In the genomic region with DNA sequence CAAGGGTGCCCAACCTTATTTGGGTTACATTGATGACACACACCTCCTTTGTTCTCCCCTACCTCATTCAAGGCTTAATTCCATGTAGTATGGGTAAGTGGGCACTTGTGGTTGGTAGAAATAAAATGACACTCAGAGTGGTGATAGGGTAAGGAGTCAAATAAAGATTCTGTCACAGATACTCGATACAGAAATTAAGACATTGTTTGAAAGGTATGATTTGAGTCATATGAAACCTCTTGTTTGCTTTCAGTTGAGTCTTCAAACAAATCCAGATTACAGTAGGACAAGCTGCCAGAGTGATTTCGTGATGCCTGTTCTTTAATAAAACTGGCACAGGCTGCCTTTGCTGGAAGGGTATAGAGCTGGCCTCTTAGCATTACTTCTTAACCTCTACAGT, we compare ENCODE assay signal across 20 cellular contexts.
DNase-seq lines count a peak whose midpoint lies in the region; ATAC-seq and TF ChIP-seq lines count a peak whose summit lies in the region.
"Had no signal": no experiment of that assay in that cellular context is flagged by ENCODE, and none has a peak within 500 bp of the region (broad histone marks: within the 10 kb centered on the region; RNA-seq: fewer than 3 reads in every experiment).

No MANE protein-coding gene starts in this region.

- H3K9me3 ChIP-seq in mucosa of descending colon (no peaks in the 10 kb centered on the region), body of pancreas (no peaks in the 10 kb centered on the region)
- H3K9me3 ChIP-seq: esophagus squamous epithelium, upper lobe of left lung had no signal

- in situ Hi-C loops in G401 (cut with HindIII; ENCODE audit: low sequenced_read_pairs): no loop called here

- H3K36me3 ChIP-seq in mucosa of descending colon (ENCODE audit: low read depth) (no peaks in the 10 kb centered on the region), body of pancreas (replicated peaks in 1 of 2; ENCODE audit: insufficient read depth in 1 of 2, low read depth in 2 of 2) (no peaks in the 10 kb centered on the region)
- H3K36me3 ChIP-seq: esophagus squamous epithelium, upper lobe of left lung had no signal

- H3K27ac ChIP-seq in body of pancreas: no peak overlapping the region
- H3K27ac ChIP-seq: esophagus squamous epithelium, upper lobe of left lung had no signal

- H3K9me3 Mint-ChIP-seq in activated T-cell treated with anti-CD3 and anti-CD28 coated beads, Interleukin-2, amount 50 U/mL, for 72 hours: no peaks in the 10 kb centered on the region
- no peaks in the 10 kb centered on the region for H3K9me3 Mint-ChIP-seq in activated T-cell treated with anti-CD3 and anti-CD28 coated beads, Interleukin-2, amount 50 U/mL, for 24 hours
- H3K9me3 Mint-ChIP-seq: T-cell had no signal

- peaks cover 11% of the 10 kb centered on the region for H3K27me3 Mint-ChIP-seq in activated T-cell treated with anti-CD3 and anti-CD28 coated beads, Interleukin-2, amount 50 U/mL, for 72 hours (ENCODE audit: low read depth)
- H3K27me3 Mint-ChIP-seq in activated T-cell treated with anti-CD3 and anti-CD28 coated beads, Interleukin-2, amount 50 U/mL, for 24 hours: no peaks in the 10 kb centered on the region
- H3K27me3 Mint-ChIP-seq: CD4-positive, CD25-positive, alpha-beta regulatory T cell; T-cell had no signal

- ATAC-seq in activated T-cell treated with anti-CD3 and anti-CD28 coated beads, Interleukin-2, amount 50 U/mL, for 72 hours (replicated peaks in 1 of 2): peak; percentile 95
- ATAC-seq in GM21360 (IDR thresholded peaks at IDR 0.05; ENCODE audit: unreplicated experiment): peak; percentile 87
- peak; percentile 39 for ATAC-seq in mucosa of descending colon
- ATAC-seq in body of pancreas: no peak
- ATAC-seq: T-cell had no signal

- peaks cover 16% of the 10 kb centered on the region for H3K4me1 Mint-ChIP-seq in activated T-cell treated with anti-CD3 and anti-CD28 coated beads, Interleukin-2, amount 50 U/mL, for 72 hours (ENCODE audit: low read depth)
- H3K4me1 Mint-ChIP-seq in activated T-cell treated with anti-CD3 and anti-CD28 coated beads, Interleukin-2, amount 50 U/mL, for 24 hours (ENCODE audit: low read depth): peaks cover 12% of the 10 kb centered on the region

- no peak for TF ChIP-seq CTCF in mucosa of descending colon (IDR thresholded peaks at IDR 0.05)
- TF ChIP-seq CTCF in body of pancreas (IDR thresholded peaks at IDR 0.05): no peak

- 18 to 22% methylated on average over 2 of the region's 2 CpGs for WGBS in body of pancreas, 2 donors

- H3K27me3 ChIP-seq in body of pancreas: no peaks in the 10 kb centered on the region
- H3K27me3 ChIP-seq: esophagus squamous epithelium, upper lobe of left lung had no signal

- no peak for TF ChIP-seq POLR2A in body of pancreas (IDR thresholded peaks at IDR 0.05)

- no peak overlapping the region for H3K4me3 ChIP-seq in mucosa of descending colon
- no peak overlapping the region for H3K4me3 ChIP-seq in body of pancreas
- H3K4me3 ChIP-seq: esophagus squamous epithelium, upper lobe of left lung had no signal

- peak overlapping the region; percentile 21 for H3K27ac Mint-ChIP-seq in activated T-cell treated with anti-CD3 and anti-CD28 coated beads, Interleukin-2, amount 50 U/mL, for 72 hours
- H3K27ac Mint-ChIP-seq in activated T-cell treated with anti-CD3 and anti-CD28 coated beads, Interleukin-2, amount 50 U/mL, for 24 hours: no peak overlapping the region
- H3K27ac Mint-ChIP-seq: CD4-positive, CD25-positive, alpha-beta regulatory T cell; T-cell had no signal

- H3K4me3 Mint-ChIP-seq in activated T-cell treated with anti-CD3 and anti-CD28 coated beads, Interleukin-2, amount 50 U/mL, for 72 hours: no peak overlapping the region
- no peak overlapping the region for H3K4me3 Mint-ChIP-seq in activated T-cell treated with anti-CD3 and anti-CD28 coated beads, Interleukin-2, amount 50 U/mL, for 24 hours
- H3K4me3 Mint-ChIP-seq: CD4-positive, CD25-positive, alpha-beta regulatory T cell; T-cell had no signal

- peak; percentile 14 to 16 for DNase-seq in activated T-cell treated with anti-CD3 and anti-CD28 coated beads, Interleukin-2, amount 50 U/mL, for 72 hours
- no peak for DNase-seq in activated T-cell treated with anti-CD3 and anti-CD28 coated beads, Interleukin-2, amount 50 U/mL, for 24 hours
- peak; percentile 84 for DNase-seq in NCI-H2029 treated with DMSO at 0.1 percent for 48 hours (lab: John Stamatoyannopoulos, UW)
- no peak for DNase-seq in mucosa of descending colon
- no peak for DNase-seq in G401 (ENCODE audit: low spot score)
- no peak for DNase-seq in body of pancreas
- no peak for DNase-seq in NCI-H128 (lab: John Stamatoyannopoulos, UW; ENCODE audit: unreplicated experiment)
- DNase-seq: DMS 273 treated with DMSO at 0.1 percent for 48 hours; esophagus squamous epithelium; KBM-7; mammary epithelial cell; NCI-H2081 treated with DMSO at 0.1 percent for 48 hours; NCI-H748 treated with DMSO at 0.1 percent for 48 hours; OCI-M1; SHP77 treated with DMSO at 0.1 percent for 48 hours; stimulated activated CD4-positive, alpha-beta T cell treated with anti-CD3 and anti-CD28 coated beads, Interleukin-4, amount 100 ng/mL, for 24 hours; T-cell had no signal

- intact Hi-C loops in mucosa of descending colon (cut with DNase I, micrococcal nuclease) (loop anchor here (5.0 to 10.0 kb wide), 2 partner anchors 188 to 190 kb away; no protein-coding TSS in a partner anchor), body of pancreas (cut with DNase I) (no loop called here)

- H3K36me3 Mint-ChIP-seq in activated T-cell treated with anti-CD3 and anti-CD28 coated beads, Interleukin-2, amount 50 U/mL, for 72 hours (ENCODE audit: insufficient read depth in 2 of 2): no peaks in the 10 kb centered on the region
- no peaks in the 10 kb centered on the region for H3K36me3 Mint-ChIP-seq in activated T-cell treated with anti-CD3 and anti-CD28 coated beads, Interleukin-2, amount 50 U/mL, for 24 hours (ENCODE audit: low read depth)
- H3K36me3 Mint-ChIP-seq: CD4-positive, CD25-positive, alpha-beta regulatory T cell had no signal

- H3K4me1 ChIP-seq in mucosa of descending colon (ENCODE audit: low read depth) (no peaks in the 10 kb centered on the region), body of pancreas (no peaks in the 10 kb centered on the region)
- H3K4me1 ChIP-seq: esophagus squamous epithelium, upper lobe of left lung had no signal

Comparison
In these comparisons a context has a peak if more than half of its experiments do, and no peak if none do; other contexts are left out.
1. DNase-seq: peak in activated T-cell treated with anti-CD3 and anti-CD28 coated beads, Interleukin-2, amount 50 U/mL, for 72 hours (2 of 2) and NCI-H2029 treated with DMSO at 0.1 percent for 48 hours (single experiment); none in activated T-cell treated with anti-CD3 and anti-CD28 coated beads, Interleukin-2, amount 50 U/mL, for 24 hours (single experiment), mucosa of descending colon (0 of 3), G401 (single experiment), body of pancreas (0 of 4) and NCI-H128 (single experiment).